Comparison of ENCODE assay signal across 29 cellular contexts in the genomic region with DNA sequence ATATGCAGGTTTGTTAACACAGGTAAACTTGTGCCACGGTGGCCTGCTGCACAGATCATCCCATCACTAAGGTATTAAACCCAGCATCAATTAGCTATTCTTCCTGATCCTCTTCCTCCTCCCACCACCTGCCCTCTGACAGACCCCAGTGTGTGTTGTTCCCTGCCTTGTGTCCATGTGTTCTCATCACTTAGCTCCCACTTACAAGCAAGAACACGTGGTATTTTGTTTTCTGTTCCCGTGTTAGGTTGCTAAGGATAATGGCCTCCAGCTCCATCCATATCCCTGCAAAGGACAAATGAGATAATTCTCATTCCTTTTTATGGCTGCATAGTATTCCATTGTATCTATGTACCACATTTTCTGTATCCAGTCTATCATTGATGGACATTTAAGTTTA.
"Had no signal": no experiment of that assay in that cellular context is flagged by ENCODE, and none has a peak within 500 bp of the region (broad histone marks: within the 10 kb centered on the region; RNA-seq: fewer than 3 reads in every experiment).

No MANE protein-coding gene starts in this region.

- H3K27me3 Mint-ChIP-seq: stimulated activated memory B cell treated with anti-CD40 and anti-IgM and Interleukin-4, amounts not matched to agents 10 μg/mL and 1 μg/mL and 100 μg/mL, for 72 hours; stimulated activated naive B cell treated with anti-CD40 and anti-IgM and Interleukin-4, amounts not matched to agents 10 μg/mL and 1 μg/mL and 100 μg/mL, for 72 hours; stimulated activated naive CD8-positive, alpha-beta T cell treated with anti-CD3 and anti-CD28 coated beads, Interleukin-15, amount 100 ng/mL, for 72 hours; stimulated activated naive CD8-positive, alpha-beta T cell treated with anti-CD3 and anti-CD28 coated beads, Interleukin-15, Interleukin-2, amounts not matched to agents 100 ng/mL and 50 ng/mL, for 24 hours had no signal

- H3K9me3 ChIP-seq: suprapubic skin, testis, thoracic aorta, thyroid gland, tibial artery, transverse colon, upper lobe of right lung, uterus, vagina had no signal

- H3K36me3 ChIP-seq: stomach, suprapubic skin, thoracic aorta, thyroid gland, tibial artery, tibial nerve, transverse colon, upper lobe of left lung, upper lobe of right lung, uterus, vagina had no signal

- DNase-seq: stimulated activated CD4-positive, alpha-beta T cell treated with anti-CD3 and anti-CD28 coated beads, Interleukin-2, amount 100 ng/mL, for 48 hours; stimulated activated CD4-positive, alpha-beta T cell treated with anti-CD3 and anti-CD28 coated beads, Interleukin-4, amount 100 ng/mL, for 1 hour; stimulated activated CD4-positive, alpha-beta T cell treated with anti-CD3 and anti-CD28 coated beads, Interleukin-4, amount 100 ng/mL, for 24 hours; stimulated activated CD4-positive, alpha-beta T cell treated with anti-CD3 and anti-CD28 coated beads, Interleukin-4, amount 100 ng/mL, for 4 hours; stimulated activated CD8-positive, alpha-beta memory T cell treated with anti-CD3 and anti-CD28 coated beads, Interleukin-4, amount 100 ng/mL, for 48 hours; stimulated activated naive B cell treated with anti-CD40 and anti-IgM and Interleukin-4, amounts not matched to agents 10 μg/mL and 1 μg/mL and 100 μg/mL, for 72 hours; stimulated activated naive CD4-positive, alpha-beta T cell; stimulated activated naive CD4-positive, alpha-beta T cell treated with Interleukin-2 at 50 U/mL for 16 hours; stimulated activated naive CD8-positive, alpha-beta T cell treated with anti-CD3 and anti-CD28 coated beads, Interleukin-15, amount 100 ng/mL, for 72 hours; stimulated activated naive CD8-positive, alpha-beta T cell treated with anti-CD3 and anti-CD28 coated beads, Interleukin-15, Interleukin-2, amounts not matched to agents 100 U/mL and 50 U/mL, for 24 hours; stomach; substantia nigra; testis; thyroid gland; tibial artery; transverse colon; trophoblast cell; upper lobe of left lung; upper lobe of right lung; uterus had no signal

- H3K36me3 Mint-ChIP-seq: stimulated activated effector memory CD8-positive, alpha-beta T cell treated with anti-CD3 and anti-CD28 coated beads, Interleukin-12 subunit alpha, Interleukin-12 subunit beta, amount 100 ng/mL, for 72 hours; stimulated activated memory B cell treated with anti-CD40 and anti-IgM and Interleukin-4, amounts not matched to agents 10 μg/mL and 1 μg/mL and 100 μg/mL, for 72 hours; stimulated activated naive B cell treated with anti-CD40 and anti-IgM and Interleukin-4, amounts not matched to agents 10 μg/mL and 1 μg/mL and 100 μg/mL, for 72 hours; type B pancreatic cell had no signal

- H3K4me3 Mint-ChIP-seq: stimulated activated effector memory CD8-positive, alpha-beta T cell treated with anti-CD3 and anti-CD28 coated beads, Interleukin-12 subunit alpha, Interleukin-12 subunit beta, amount 100 ng/mL, for 72 hours; stimulated activated memory B cell treated with anti-CD40 and anti-IgM and Interleukin-4, amounts not matched to agents 10 μg/mL and 1 μg/mL and 100 μg/mL, for 72 hours; stimulated activated naive B cell treated with anti-CD40 and anti-IgM and Interleukin-4, amounts not matched to agents 10 μg/mL and 1 μg/mL and 100 μg/mL, for 72 hours; stimulated activated naive CD8-positive, alpha-beta T cell treated with anti-CD3 and anti-CD28 coated beads, Interleukin-15, amount 100 ng/mL, for 72 hours; stimulated activated naive CD8-positive, alpha-beta T cell treated with anti-CD3 and anti-CD28 coated beads, Interleukin-15, Interleukin-2, amounts not matched to agents 100 ng/mL and 50 ng/mL, for 24 hours; type B pancreatic cell had no signal

- H3K4me1 ChIP-seq: stomach, suprapubic skin, testis, thyroid gland, tibial artery, tibial nerve, transverse colon, upper lobe of left lung, upper lobe of right lung, uterus, vagina had no signal

- FAIRE-seq: urothelium cell line had no signal

- ATAC-seq: stimulated activated effector memory CD8-positive, alpha-beta T cell treated with anti-CD3 and anti-CD28 coated beads, Interleukin-12 subunit alpha, Interleukin-12 subunit beta, amount 100 ng/mL, for 72 hours; stimulated activated memory B cell treated with anti-CD40 and anti-IgM and Interleukin-4, amounts not matched to agents 10 μg/mL and 1 μg/mL and 100 μg/mL, for 72 hours; stimulated activated naive B cell treated with anti-CD40 and anti-IgM and Interleukin-4, amounts not matched to agents 10 μg/mL and 1 μg/mL and 100 μg/mL, for 72 hours; stimulated activated naive CD8-positive, alpha-beta T cell treated with anti-CD3 and anti-CD28 coated beads, Interleukin-15, amount 100 ng/mL, for 72 hours; stimulated activated naive CD8-positive, alpha-beta T cell treated with anti-CD3 and anti-CD28 coated beads, Interleukin-15, Interleukin-2, amounts not matched to agents 100 U/mL and 50 U/mL, for 24 hours; upper lobe of right lung had no signal

- H3K27ac ChIP-seq: stomach, suprapubic skin, testis, thoracic aorta, thyroid gland, tibial artery, tibial nerve, transverse colon, upper lobe of left lung, upper lobe of right lung, uterus, vagina had no signal

- H3K4me3 ChIP-seq: stomach, suprapubic skin, testis, thoracic aorta, thyroid gland, tibial artery, tibial nerve, transverse colon, upper lobe of left lung, upper lobe of right lung, uterus, vagina had no signal

- H3K27ac Mint-ChIP-seq: stimulated activated effector memory CD8-positive, alpha-beta T cell treated with anti-CD3 and anti-CD28 coated beads, Interleukin-12 subunit alpha, Interleukin-12 subunit beta, amount 100 ng/mL, for 72 hours; stimulated activated memory B cell treated with anti-CD40 and anti-IgM and Interleukin-4, amounts not matched to agents 10 μg/mL and 1 μg/mL and 100 μg/mL, for 72 hours; stimulated activated naive B cell treated with anti-CD40 and anti-IgM and Interleukin-4, amounts not matched to agents 10 μg/mL and 1 μg/mL and 100 μg/mL, for 72 hours; stimulated activated naive CD8-positive, alpha-beta T cell treated with anti-CD3 and anti-CD28 coated beads, Interleukin-15, amount 100 ng/mL, for 72 hours; stimulated activated naive CD8-positive, alpha-beta T cell treated with anti-CD3 and anti-CD28 coated beads, Interleukin-15, Interleukin-2, amounts not matched to agents 100 ng/mL and 50 ng/mL, for 24 hours; type B pancreatic cell had no signal

- H3K27me3 ChIP-seq: stomach, suprapubic skin, testis, thyroid gland, tibial artery, tibial nerve, transverse colon, upper lobe of left lung, upper lobe of right lung, uterus, vagina had no signal

- H3K4me1 Mint-ChIP-seq: stimulated activated effector memory CD8-positive, alpha-beta T cell treated with anti-CD3 and anti-CD28 coated beads, Interleukin-12 subunit alpha, Interleukin-12 subunit beta, amount 100 ng/mL, for 72 hours; stimulated activated memory B cell treated with anti-CD40 and anti-IgM and Interleukin-4, amounts not matched to agents 10 μg/mL and 1 μg/mL and 100 μg/mL, for 72 hours; stimulated activated naive B cell treated with anti-CD40 and anti-IgM and Interleukin-4, amounts not matched to agents 10 μg/mL and 1 μg/mL and 100 μg/mL, for 72 hours; stimulated activated naive CD8-positive, alpha-beta T cell treated with anti-CD3 and anti-CD28 coated beads, Interleukin-15, amount 100 ng/mL, for 72 hours had no signal
